Comparison of ENCODE assay signal across 9 cellular contexts in the genomic region with DNA sequence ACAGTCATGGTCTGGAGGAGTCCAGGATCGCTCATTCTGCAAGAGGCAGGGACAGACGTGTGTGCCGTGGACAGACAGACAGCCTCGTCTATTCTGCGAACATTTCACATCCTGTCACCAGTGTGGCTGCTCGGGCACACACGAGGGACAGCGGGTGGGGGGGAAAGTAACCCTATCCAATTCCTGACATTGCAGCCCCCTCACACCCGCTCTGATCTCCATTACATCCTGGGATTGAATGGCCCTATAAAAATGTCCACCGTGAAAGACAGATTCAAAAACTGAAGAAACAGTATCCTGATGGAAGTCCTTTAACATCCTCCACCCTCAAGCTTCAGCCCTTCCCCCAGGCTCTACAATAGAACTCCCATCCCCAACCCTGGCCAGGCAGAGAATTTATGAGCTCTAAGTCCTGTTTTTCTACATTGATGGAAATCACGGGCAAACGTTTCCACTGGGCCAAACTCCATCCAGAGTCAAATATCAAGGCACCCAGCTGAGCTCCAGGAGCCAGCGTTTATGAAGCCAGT. TPM values are rescaled to one million over a fixed set of nuclear protein-coding genes. Genes with fewer than 3 reads are reported as not detected.
DNase-seq lines count a peak whose midpoint lies in the region; ATAC-seq, FAIRE-seq and TF ChIP-seq lines count a peak whose summit lies in the region.
"Had no signal": no experiment of that assay in that cellular context is flagged by ENCODE, and none has a peak within 500 bp of the region (broad histone marks: within the 10 kb centered on the region; RNA-seq: fewer than 3 reads in every experiment).

No MANE protein-coding gene starts in this region.

- H4K20me1 ChIP-seq in hepatocyte (ENCODE audit: insufficient read depth, poor library complexity, severe bottlenecking) = no peaks in the 10 kb centered on the region

- H3K9me3 ChIP-seq in adipocyte (ENCODE audit: control insufficient read depth, low read length) (peaks cover 6% of the 10 kb centered on the region), hepatocyte (ENCODE audit: low read depth) (no peaks in the 10 kb centered on the region), MG63 (no peaks in the 10 kb centered on the region)

- FAIRE-seq in urothelium cell line (lab: Jason Lieb, UNC) = no peak

- H3K79me2 ChIP-seq in hepatocyte = no peaks in the 10 kb centered on the region

- peak in 1 of 2 donors; percentile 59 for ATAC-seq in left cardiac atrium
- no peak for ATAC-seq in Right ventricle myocardium inferior
- no peak for ATAC-seq in HG02798 (IDR thresholded peaks at IDR 0.05; ENCODE audit: poor library complexity, unreplicated experiment)
- ATAC-seq in GM21526 (IDR thresholded peaks at IDR 0.05; ENCODE audit: low FRiP score, unreplicated experiment) = no peak

- H3K4me1 ChIP-seq in adipocyte (ENCODE audit: control insufficient read depth, insufficient read depth, low read length) = peaks cover 31% of the 10 kb centered on the region
- no peaks in the 10 kb centered on the region for H3K4me1 ChIP-seq in hepatocyte (ENCODE audit: insufficient read depth)

- H3K36me3 ChIP-seq in adipocyte (ENCODE audit: control insufficient read depth, insufficient read depth, low read length, severe bottlenecking) (no peaks in the 10 kb centered on the region), hepatocyte (replicated peaks; ENCODE audit: insufficient read depth, low read depth) (no peaks in the 10 kb centered on the region), MG63 (no peaks in the 10 kb centered on the region)

- peak overlapping the region; percentile 65 for H3K4me3 ChIP-seq in adipocyte (ENCODE audit: low read length)
- H3K4me3 ChIP-seq in hepatocyte = no peak overlapping the region
- no peak overlapping the region for H3K4me3 ChIP-seq in MG63

- no peaks in the 10 kb centered on the region for H3K9me2 ChIP-seq in hepatocyte (replicated peaks; ENCODE audit: insufficient read depth)

- H2AFZ ChIP-seq in hepatocyte = no peak overlapping the region

- H3K27me3 ChIP-seq in adipocyte (replicated peaks; ENCODE audit: control insufficient read depth, insufficient read depth, low read length) (no peaks in the 10 kb centered on the region), hepatocyte (no peaks in the 10 kb centered on the region), MG63 (no peaks in the 10 kb centered on the region)

- 56% methylated on average over 13 of the region's 13 CpGs for WGBS in hepatocyte (ENCODE audit: low lambda C conversion rate, missing lambda C conversion rate)

- peak overlapping the region; percentile 40 for H3K9ac ChIP-seq in adipocyte (ENCODE audit: low read length)

- H3K4me2 ChIP-seq in hepatocyte = peak overlapping the region; percentile 52

- no peak for TF ChIP-seq CTCF in hepatocyte (IDR thresholded peaks at IDR 0.05; ENCODE audit: poor library complexity)

- intact Hi-C loops in left cardiac atrium (cut with DNase I) (no loop called here), Right ventricle myocardium inferior (cut with DNase I) (no loop called here)

- DNase-seq in left cardiac atrium = peak; percentile 37
- DNase-seq in Right ventricle myocardium inferior (ENCODE audit: missing footprints) = no peak
- DNase-seq in adipocyte (ENCODE audit: low read depth) = peak; percentile 96
- peak; percentile 58 for DNase-seq in hepatocyte (ENCODE audit: low spot score)
- DNase-seq in urothelium cell line (ENCODE audit: low spot score) = peak; percentile 80
- no peak for DNase-seq in MG63
- DNase-seq: SHP77 treated with DMSO at 0.1 percent for 48 hours had no signal

- H3K27ac ChIP-seq in hepatocyte = peak overlapping the region; percentile 41

RNA-seq across cellular contexts. Expression of a gene that starts 39.4 kb away (rescaled TPM):
- under 1 TPM; 0.16 to 0.27 TPM for total RNA-seq in left cardiac atrium
- 0.57 TPM for total RNA-seq in Right ventricle myocardium inferior
- 1.2 and 2.0 TPM in 2 replicates for total RNA-seq in hepatocyte
- polyA plus RNA-seq in hepatocyte = 1.5 and 2.1 TPM in 2 replicates
- total RNA-seq in MG63 (2014; rRNA removed; shearing (Covaris generic); ENCODE audit: low replicate concordance) = 1.2 and 3.0 TPM in 2 replicates

Comparison
In these comparisons a context has a peak if more than half of its experiments do, and no peak if none do; other contexts are left out.
1. DNase-seq: peak in left cardiac atrium (single experiment), adipocyte (single experiment), hepatocyte (single experiment) and urothelium cell line (single experiment); none in Right ventricle myocardium inferior (single experiment) and MG63 (single experiment).